ENCODE assay signal across 8 cellular contexts in genomic region chr11:17528181-17528691, GRCh38. TPM values are rescaled to one million over a fixed set of nuclear protein-coding genes. Genes with fewer than 3 reads are reported as not detected.
A peak's percentile ranks its signal among the peaks of the same experiment; 100 is the strongest.
DNase-seq lines count a peak whose midpoint lies in the region; ATAC-seq and TF ChIP-seq lines count a peak whose summit lies in the region.

No MANE protein-coding gene starts in this region.

- no peaks in the 10 kb centered on the region for H3K9me3 ChIP-seq in NT2/D1 (ENCODE audit: insufficient read depth, low read length)

- TF ChIP-seq CTCF in foreskin fibroblast (IDR thresholded peaks at IDR 0.05; ENCODE audit: low read depth, low read length): peak; percentile 85
- no peak for TF ChIP-seq CTCF in omental fat pad (IDR thresholded peaks at IDR 0.05)

- H3K4me3 ChIP-seq in NT2/D1 (ENCODE audit: insufficient read length, low read depth) (no peak overlapping the region), foreskin fibroblast (ENCODE audit: low read depth in 1 of 2, low read length in 2 of 2) (no peak overlapping the region)

- peaks cover 14% of the 10 kb centered on the region for H3K27me3 Mint-ChIP-seq in activated T-cell treated with anti-CD3 and anti-CD28 coated beads, Interleukin-2, amount 50 U/mL, for 24 hours

- peaks cover 5% of the 10 kb centered on the region for H3K4me1 ChIP-seq in NT2/D1 (ENCODE audit: insufficient read depth, insufficient read length)

- H3K36me3 Mint-ChIP-seq in activated T-cell treated with anti-CD3 and anti-CD28 coated beads, Interleukin-2, amount 50 U/mL, for 24 hours (ENCODE audit: low read depth): no peaks in the 10 kb centered on the region

- H3K27me3 ChIP-seq in NT2/D1 (ENCODE audit: insufficient read depth, insufficient read length): no peaks in the 10 kb centered on the region

- H3K9me3 Mint-ChIP-seq in activated T-cell treated with anti-CD3 and anti-CD28 coated beads, Interleukin-2, amount 50 U/mL, for 24 hours: no peaks in the 10 kb centered on the region

- no peaks in the 10 kb centered on the region for H3K4me1 Mint-ChIP-seq in activated T-cell treated with anti-CD3 and anti-CD28 coated beads, Interleukin-2, amount 50 U/mL, for 24 hours (ENCODE audit: low read depth)

- DNase-seq in SIG-M5 treated with dmso at 0.1 percent for 504 hours (lab: John Stamatoyannopoulos, UW; ENCODE audit: unreplicated experiment) (peak; percentile 35), SIG-M5 (lab: John Stamatoyannopoulos, UW) (no peak), NT2/D1 (ENCODE audit: low read depth, low spot score) (peak; percentile 47), foreskin fibroblast (peak; percentile 36 to 77), omental fat pad (ENCODE audit: low spot score) (no peak)
- DNase-seq in activated T-cell treated with anti-CD3 and anti-CD28 coated beads, Interleukin-2, amount 50 U/mL, for 24 hours: peak; percentile 70

- no peaks in the 10 kb centered on the region for H3K36me3 ChIP-seq in NT2/D1 (ENCODE audit: insufficient read depth, insufficient read length, low read length)

- peak; percentile 78 for ATAC-seq in HG03354 (IDR thresholded peaks at IDR 0.05; ENCODE audit: poor library complexity, severe bottlenecking, unreplicated experiment)
- peak; percentile 67 for ATAC-seq in omental fat pad (ENCODE audit: low FRiP score)
- ATAC-seq in GM18861 (IDR thresholded peaks at IDR 0.05; ENCODE audit: unreplicated experiment): no peak

- H3K9ac ChIP-seq in NT2/D1 (ENCODE audit: insufficient read length, low read depth): no peak overlapping the region

- no peak overlapping the region for H3K4me3 Mint-ChIP-seq in activated T-cell treated with anti-CD3 and anti-CD28 coated beads, Interleukin-2, amount 50 U/mL, for 24 hours

- H3K27ac Mint-ChIP-seq in activated T-cell treated with anti-CD3 and anti-CD28 coated beads, Interleukin-2, amount 50 U/mL, for 24 hours: no peak overlapping the region

RNA-seq across cellular contexts. Expression of gene USH1C, which starts 16.0 kb away (rescaled TPM):
- under 1 TPM in 1 of 4 donors, not detected in 3; 0.19 TPM for total RNA-seq in omental fat pad

RNA-seq across cellular contexts. Expression of gene OTOG, which starts 18.8 kb away (rescaled TPM):
- total RNA-seq in omental fat pad: not detected

RNA-seq across cellular contexts. Expression of gene ABCC8, which starts 51.6 kb away (rescaled TPM):
- 1 to 10 TPM in 1 of 4 donors, under 1 TPM in 1, not detected in 2; 0.38 to 2.2 TPM for total RNA-seq in omental fat pad

Comparison
In these comparisons a context has a peak if more than half of its experiments do, and no peak if none do; other contexts are left out.
1. DNase-seq: peak in SIG-M5 treated with dmso at 0.1 percent for 504 hours (single experiment), NT2/D1 (single experiment), activated T-cell treated with anti-CD3 and anti-CD28 coated beads, Interleukin-2, amount 50 U/mL, for 24 hours (single experiment) and foreskin fibroblast (2 of 2); none in SIG-M5 (single experiment) and omental fat pad (single experiment).